In the genomic region with DNA sequence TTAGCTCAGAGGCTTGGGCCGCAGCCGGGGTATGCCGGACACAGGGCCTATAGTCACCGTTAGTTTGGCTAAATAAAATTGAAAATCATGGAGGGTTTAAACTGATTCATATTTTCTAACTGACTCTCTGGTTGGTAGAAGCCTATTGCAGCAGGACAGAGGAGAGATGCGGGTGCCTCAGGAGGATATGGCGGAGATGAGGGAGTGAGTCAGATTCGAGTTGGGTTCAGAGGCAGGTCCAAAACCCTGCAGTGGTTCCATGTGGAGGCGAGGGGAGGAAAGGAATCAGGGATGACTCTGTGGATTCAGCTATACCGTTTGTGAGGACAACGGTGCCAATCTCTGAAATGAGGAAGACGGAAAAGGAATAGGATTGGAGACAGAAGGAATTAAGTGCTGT, we compare ENCODE assay signal across 1 cellular context.
TF ChIP-seq lines count a peak whose summit lies in the region.

No MANE protein-coding gene starts in this region.

TF ChIP-seq in IMR-90, 13 proteins besides CTCF, POLR2A, EP300 and RAD21:
- no peak for TF ChIP-seq MAZ (IDR thresholded peaks at IDR 0.05; ENCODE audit: borderline replicate concordance, low read depth, low read length)
- no peak for TF ChIP-seq BHLHE40 (IDR thresholded peaks at IDR 0.05; ENCODE audit: low read depth, low read length)
- no peak for TF ChIP-seq RFX5 (IDR thresholded peaks at IDR 0.05; ENCODE audit: low read depth, low read length)
- no peak for TF ChIP-seq CEBPB (IDR thresholded peaks at IDR 0.05; ENCODE audit: low read depth, low read length)
- no peak for TF ChIP-seq FOS (IDR thresholded peaks at IDR 0.05; ENCODE audit: low read depth, low read length)
- TF ChIP-seq, protein P1, sequence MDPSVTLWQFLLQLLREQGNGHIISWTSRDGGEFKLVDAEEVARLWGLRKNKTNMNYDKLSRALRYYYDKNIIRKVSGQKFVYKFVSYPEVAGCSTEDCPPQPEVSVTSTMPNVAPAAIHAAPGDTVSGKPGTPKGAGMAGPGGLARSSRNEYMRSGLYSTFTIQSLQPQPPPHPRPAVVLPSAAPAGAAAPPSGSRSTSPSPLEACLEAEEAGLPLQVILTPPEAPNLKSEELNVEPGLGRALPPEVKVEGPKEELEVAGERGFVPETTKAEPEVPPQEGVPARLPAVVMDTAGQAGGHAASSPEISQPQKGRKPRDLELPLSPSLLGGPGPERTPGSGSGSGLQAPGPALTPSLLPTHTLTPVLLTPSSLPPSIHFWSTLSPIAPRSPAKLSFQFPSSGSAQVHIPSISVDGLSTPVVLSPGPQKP (IDR thresholded peaks at IDR 0.05; ENCODE audit: borderline replicate concordance, low read depth, low read length): no peak
- no peak for TF ChIP-seq MXI1 (IDR thresholded peaks at IDR 0.05; ENCODE audit: borderline replicate concordance, low read depth, low read length)
- no peak for TF ChIP-seq CHD1 (IDR thresholded peaks at IDR 0.05; ENCODE audit: low read depth, low read length)
- TF ChIP-seq NFE2L2 (IDR thresholded peaks at IDR 0.05; ENCODE audit: low read depth, low read length): no peak
- TF ChIP-seq SMC3 (IDR thresholded peaks at IDR 0.05; ENCODE audit: low read depth, low read length): no peak
- TF ChIP-seq RCOR1 (IDR thresholded peaks at IDR 0.05; ENCODE audit: insufficient replicate concordance, low read length): no peak
- TF ChIP-seq, protein P2, sequence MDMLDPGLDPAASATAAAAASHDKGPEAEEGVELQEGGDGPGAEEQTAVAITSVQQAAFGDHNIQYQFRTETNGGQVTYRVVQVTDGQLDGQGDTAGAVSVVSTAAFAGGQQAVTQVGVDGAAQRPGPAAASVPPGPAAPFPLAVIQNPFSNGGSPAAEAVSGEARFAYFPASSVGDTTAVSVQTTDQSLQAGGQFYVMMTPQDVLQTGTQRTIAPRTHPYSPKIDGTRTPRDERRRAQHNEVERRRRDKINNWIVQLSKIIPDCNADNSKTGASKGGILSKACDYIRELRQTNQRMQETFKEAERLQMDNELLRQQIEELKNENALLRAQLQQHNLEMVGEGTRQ (IDR thresholded peaks at IDR 0.05; ENCODE audit: low read depth, low read length): no peak
- TF ChIP-seq MAFK (IDR thresholded peaks at IDR 0.05; ENCODE audit: low read depth, low read length): no peak
